In genomic region chr7:32890010-32890552, GRCh38 we compare ENCODE assay signal across 8 cellular contexts. TPM values are rescaled to one million over a fixed set of nuclear protein-coding genes. Genes with fewer than 3 reads are reported as not detected.
DNase-seq lines count a peak whose midpoint lies in the region; ATAC-seq, FAIRE-seq and TF ChIP-seq lines count a peak whose summit lies in the region.

No MANE protein-coding gene starts in this region.

- no peak for ATAC-seq in effector memory CD8-positive, alpha-beta T cell (replicated peaks)
- ATAC-seq in natural killer cell, result no peak

- H3K36me3 Mint-ChIP-seq in activated naive CD4-positive, alpha-beta T cell treated with anti-CD3 and anti-CD28 coated beads, Interleukin-2, amount 10 ng/mL, durations not matched to agents 7 days and 5 days, result peaks cover 29% of the 10 kb centered on the region
- peaks cover 58% of the 10 kb centered on the region for H3K36me3 Mint-ChIP-seq in effector memory CD8-positive, alpha-beta T cell (ENCODE audit: insufficient read depth)
- H3K36me3 Mint-ChIP-seq in natural killer cell, result no peaks in the 10 kb centered on the region

- peak; percentile 24 for DNase-seq in activated naive CD4-positive, alpha-beta T cell treated with anti-CD3 and anti-CD28 coated beads, Interleukin-2, amount 10 ng/mL, durations not matched to agents 7 days and 5 days
- no peak for DNase-seq in activated naive CD4-positive, alpha-beta T cell treated with Interleukin-2 at 50 U/mL for 16 hours
- DNase-seq in RPMI7951 (ENCODE audit: low read depth), result peak; percentile 43
- peak in 1 of 3 experiments; percentile 15 for DNase-seq in effector memory CD8-positive, alpha-beta T cell
- no peak for DNase-seq in natural killer cell
- no peak for DNase-seq in amniotic stem cell (lab: John Stamatoyannopoulos, UW)
- DNase-seq in H54 (ENCODE audit: insufficient read length, low spot score), result no peak
- DNase-seq in stimulated activated CD4-positive, alpha-beta T cell treated with anti-CD3 and anti-CD28 coated beads, Interleukin-2, amount 100 ng/mL, for 24 hours, result no peak

- no peaks in the 10 kb centered on the region for H3K9me3 Mint-ChIP-seq in activated naive CD4-positive, alpha-beta T cell treated with anti-CD3 and anti-CD28 coated beads, Interleukin-2, amount 10 ng/mL, durations not matched to agents 7 days and 5 days
- H3K9me3 Mint-ChIP-seq in effector memory CD8-positive, alpha-beta T cell, result no peaks in the 10 kb centered on the region
- H3K9me3 Mint-ChIP-seq in natural killer cell, result no peaks in the 10 kb centered on the region

- H3K4me3 Mint-ChIP-seq in activated naive CD4-positive, alpha-beta T cell treated with anti-CD3 and anti-CD28 coated beads, Interleukin-2, amount 10 ng/mL, durations not matched to agents 7 days and 5 days, result peak overlapping the region; percentile 97
- peak overlapping the region; percentile 97 to 99 for H3K4me3 Mint-ChIP-seq in effector memory CD8-positive, alpha-beta T cell
- peak overlapping the region; percentile 92 for H3K4me3 Mint-ChIP-seq in natural killer cell

- no peaks in the 10 kb centered on the region for H3K27me3 Mint-ChIP-seq in activated naive CD4-positive, alpha-beta T cell treated with anti-CD3 and anti-CD28 coated beads, Interleukin-2, amount 10 ng/mL, durations not matched to agents 7 days and 5 days
- no peaks in the 10 kb centered on the region for H3K27me3 Mint-ChIP-seq in effector memory CD8-positive, alpha-beta T cell
- H3K27me3 Mint-ChIP-seq in natural killer cell (ENCODE audit: low read depth in 2 of 2), result no peaks in the 10 kb centered on the region

- FAIRE-seq in H54 (lab: Jason Lieb, UNC), result no peak

- no peak for TF ChIP-seq POLR2A in H54 (IDR thresholded peaks at IDR 0.05; ENCODE audit: low read depth, low read length)

- no peak for TF ChIP-seq CTCF in natural killer cell (IDR thresholded peaks at IDR 0.05)

- peaks cover 69% of the 10 kb centered on the region for H3K4me1 Mint-ChIP-seq in activated naive CD4-positive, alpha-beta T cell treated with anti-CD3 and anti-CD28 coated beads, Interleukin-2, amount 10 ng/mL, durations not matched to agents 7 days and 5 days
- H3K4me1 Mint-ChIP-seq in effector memory CD8-positive, alpha-beta T cell (ENCODE audit: low read depth in 2 of 2), result peaks cover 43 to 70% of the 10 kb centered on the region in 2 donors
- H3K4me1 Mint-ChIP-seq in natural killer cell, result peaks cover 63 to 69% of the 10 kb centered on the region in 2 donors

- CTCF ChIA-PET in activated naive CD4-positive, alpha-beta T cell treated with anti-CD3 and anti-CD28 coated beads, Interleukin-2, amount 10 ng/mL, durations not matched to agents 7 days and 5 days (lab: Charles Lee), result interaction anchor here (0.6 to 5.6 kb wide), 5 partner anchors 44 to 1043 kb away, joined by 4 to 22 read pairs (median 6); no protein-coding TSS in a partner anchor

- peak overlapping the region; percentile 100 for H3K27ac Mint-ChIP-seq in activated naive CD4-positive, alpha-beta T cell treated with anti-CD3 and anti-CD28 coated beads, Interleukin-2, amount 10 ng/mL, durations not matched to agents 7 days and 5 days
- peak overlapping the region; percentile 100 for H3K27ac Mint-ChIP-seq in effector memory CD8-positive, alpha-beta T cell
- H3K27ac Mint-ChIP-seq in natural killer cell, result peak overlapping the region; percentile 96 to 99

- intact Hi-C loops in natural killer cell (cut with micrococcal nuclease), result loop anchor here (1.0 to 5.0 kb wide), 6 partner anchors 15 to 393 kb away; partner anchors contain the start of genes AVL9, BBS9 and RP9

RNA-seq across cellular contexts. Expression of gene KBTBD2, which starts 1.5 kb away (rescaled TPM):
- total RNA-seq in RPMI7951 (2014; rRNA removed; shearing (Covaris generic)), result 69.5 and 72.8 TPM in 2 replicates
- 100 to 1,000 TPM; 124 to 161 (median 150) TPM for total RNA-seq in natural killer cell

Comparison
In these comparisons a context has a peak if more than half of its experiments do, and no peak if none do; other contexts are left out.
1. DNase-seq: peak in activated naive CD4-positive, alpha-beta T cell treated with anti-CD3 and anti-CD28 coated beads, Interleukin-2, amount 10 ng/mL, durations not matched to agents 7 days and 5 days (single experiment) and RPMI7951 (single experiment); none in activated naive CD4-positive, alpha-beta T cell treated with Interleukin-2 at 50 U/mL for 16 hours (single experiment), natural killer cell (single experiment), amniotic stem cell (single experiment), H54 (single experiment) and stimulated activated CD4-positive, alpha-beta T cell treated with anti-CD3 and anti-CD28 coated beads, Interleukin-2, amount 100 ng/mL, for 24 hours (0 of 2).
2. Peak in every context shown above with its lines, with median percentiles within 50 percentile points of each other: H3K27ac Mint-ChIP-seq and H3K4me3 Mint-ChIP-seq.